Comparison of ENCODE assay signal across 31 cellular contexts in genomic region chr14:51576899-51577298, GRCh38.
A peak's percentile ranks its signal among the peaks of the same experiment; 100 is the strongest.
DNase-seq lines count a peak whose midpoint lies in the region; ATAC-seq, FAIRE-seq and TF ChIP-seq lines count a peak whose summit lies in the region.
"Had no signal": no experiment of that assay in that cellular context is flagged by ENCODE, and none has a peak within 500 bp of the region (broad histone marks: within the 10 kb centered on the region; RNA-seq: fewer than 3 reads in every experiment).

No MANE protein-coding gene starts in this region.

- H3K27me3 ChIP-seq in IMR-90 (ENCODE audit: control insufficient read depth, insufficient read depth, low read length), result no peaks in the 10 kb centered on the region
- H3K27me3 ChIP-seq in keratinocyte (ENCODE audit: control insufficient read depth, extremely low read depth, insufficient read depth, low read length), result no peaks in the 10 kb centered on the region
- H3K27me3 ChIP-seq: right atrium auricular region, testis had no signal

- no peak for TF ChIP-seq RAD21 in IMR-90 (IDR thresholded peaks at IDR 0.05; ENCODE audit: low read length)

- TF ChIP-seq POLR2A in IMR-90 (IDR thresholded peaks at IDR 0.05; ENCODE audit: low read depth, low read length), result no peak

- H4K8ac ChIP-seq in IMR-90 (ENCODE audit: low read depth in 2 of 2, low read length in 2 of 2), result 0 out of 4 replicates have a peak overlapping the region, but pooled peaks of 1 of the 2 experiments have one; percentile 15

- H3K36me3 Mint-ChIP-seq in naive thymus-derived CD8-positive, alpha-beta T cell, result no peaks in the 10 kb centered on the region
- H3K36me3 Mint-ChIP-seq: natural killer cell treated with Interleukin-12 subunit alpha and Interleukin-12 subunit beta and Interleukin-15 and Interleukin-18, amount 100 ng/mL, for 72 hours; T-cell had no signal

- FAIRE-seq in keratinocyte (lab: Jason Lieb, UNC), result no peak
- FAIRE-seq: colon, GM12892, H1, pancreas had no signal

- no peak overlapping the region for H3K9ac ChIP-seq in IMR-90 (ENCODE audit: low read depth, low read length)
- no peak overlapping the region for H3K9ac ChIP-seq in keratinocyte (ENCODE audit: control insufficient read depth, extremely low read depth, insufficient read depth, low read length)

- peaks cover 13 to 70% (median 38%) of the 10 kb centered on the region in 5 donors for H3K27me3 Mint-ChIP-seq in naive thymus-derived CD8-positive, alpha-beta T cell

- in situ Hi-C loops in IMR-90 (cut with MboI; ENCODE audit: low sequenced_read_pairs), result no loop called here
- in situ Hi-C loops in KBM-7 (cut with MboI; ENCODE audit: low pct_unique_long_range_greater_than_20kb, low sequenced_read_pairs), result no loop called here

- peak overlapping the region; percentile 3; the same call in 1 of the 2 replicates for H4K5ac ChIP-seq in IMR-90 (ENCODE audit: low read depth, low read length)

- no peak overlapping the region for H3K27ac ChIP-seq in IMR-90 (ENCODE audit: insufficient read depth, low read length)
- H3K27ac ChIP-seq in keratinocyte (ENCODE audit: control insufficient read depth, insufficient read depth, low read length), result peak overlapping the region; percentile 8
- H3K27ac ChIP-seq: left ventricle myocardium inferior, pancreas, right atrium auricular region, testis had no signal

- H3K4me3 ChIP-seq in IMR-90 (ENCODE audit: insufficient read depth, low read depth, low read length) (no peak overlapping the region), epithelial cell of esophagus (ENCODE audit: low read length) (no peak overlapping the region), keratinocyte (ENCODE audit: control insufficient read depth in 2 of 3, extremely low read depth in 1 of 3, insufficient read depth in 2 of 3, low read depth in 1 of 3, low read length in 3 of 3) (no peak overlapping the region)
- H3K4me3 ChIP-seq: left ventricle myocardium inferior, pancreas, right atrium auricular region, testis had no signal

- no peak overlapping the region for H3K56ac ChIP-seq in IMR-90 (ENCODE audit: extremely low read depth, insufficient read depth, low read length)

- peak overlapping the region; percentile 43; the same call in 1 of the 2 replicates for H3K18ac ChIP-seq in IMR-90 (ENCODE audit: low read depth, low read length)

- DNase-seq in IMR-90 (peak; percentile 61), epithelial cell of esophagus (ENCODE audit: low read depth) (peak; percentile 85), keratinocyte (ENCODE audit: low read depth, low spot score) (no peak), superior temporal gyrus (ENCODE audit: extremely low spot score) (peak; percentile 42), KBM-7 (no peak)
- DNase-seq in naive thymus-derived CD8-positive, alpha-beta T cell, result no peak
- DNase-seq: activated B cell treated with CpG ODN at 0.5 μM for 24 hours; activated CD4-positive, alpha-beta T cell treated with anti-CD3 and anti-CD28 coated beads, Interleukin-2, amount 50 U/mL, for 4 hours; activated CD8-positive, alpha-beta memory T cell treated with anti-CD3 and anti-CD28 coated beads, Interleukin-2, amount 50 U/mL, for 4 hours; activated naive CD4-positive, alpha-beta T cell treated with anti-CD3 and anti-CD28 coated beads for 36 hours; CD4-positive, alpha-beta T cell; effector CD8-positive, alpha-beta T cell; erythroblast; left ventricle myocardium inferior; midbrain; NCI-H1048; NCI-H187; NCI-H69; pancreas; RPMI8226; stimulated activated CD4-positive, alpha-beta T cell treated with anti-CD3 and anti-CD28 coated beads, Interleukin-4, amount 100 ng/mL, for 4 hours; stimulated activated naive CD4-positive, alpha-beta T cell; T-cell; testis had no signal

- H3K27ac Mint-ChIP-seq in naive thymus-derived CD8-positive, alpha-beta T cell, result no peak overlapping the region
- H3K27ac Mint-ChIP-seq: activated B cell treated with CpG ODN at 0.5 μM for 24 hours; activated naive CD4-positive, alpha-beta T cell treated with anti-CD3 and anti-CD28 coated beads for 36 hours; activated T-helper 1 cell treated with anti-CD3 and anti-CD28 coated beads, Interleukin-12 subunit alpha, Interleukin-12 subunit beta, Interleukin-2, Interleukin-4 antibody, amounts not matched to agents 30 ng/mL and 10 ng/mL and 1 ng/mL, durations not matched to agents 14 hours and 24 hours and 36 hours; CD4-positive, alpha-beta T cell; natural killer cell treated with Interleukin-12 subunit alpha and Interleukin-12 subunit beta and Interleukin-15 and Interleukin-18, amount 100 ng/mL, for 72 hours; T-cell had no signal

- no peak overlapping the region for H3K4ac ChIP-seq in IMR-90 (ENCODE audit: low read depth, low read length)

- peaks cover 0 to 3% (median 0%) of the 10 kb centered on the region in 4 donors for H3K4me1 Mint-ChIP-seq in naive thymus-derived CD8-positive, alpha-beta T cell
- H3K4me1 Mint-ChIP-seq: activated B cell treated with CpG ODN at 0.5 μM for 24 hours had no signal

- peak overlapping the region; percentile 17 for H2BK5ac ChIP-seq in IMR-90 (ENCODE audit: low read depth, low read length, poor library complexity, severe bottlenecking)

- dilution Hi-C loops in IMR-90 (cut with HindIII; ENCODE audit: low sequenced_read_pairs, unreplicated experiment), result no loop called here
- dilution Hi-C loops in keratinocyte (cut with MboI; ENCODE audit: extremely low pct_ligation_motif_present, low sequenced_read_pairs), result no loop called here

- H3K23ac ChIP-seq in IMR-90 (ENCODE audit: low read depth, low read length), result no peak overlapping the region

- no CpG with 5 or more reads among the region's 1 CpG for WGBS in IMR-90 (ENCODE audit: extremely low coverage in 2 of 2, insufficient read length in 1 of 2), 2 experiments

- intact Hi-C loops in IMR-90 (cut with micrococcal nuclease), result no loop called here

- POLR2A ChIA-PET in IMR-90 (lab: Charles Lee; ENCODE audit: unreplicated experiment), result interaction anchor here (0.8 kb wide), 1 partner anchor 190 kb away, joined by 3 read pairs; no protein-coding TSS in a partner anchor
- POLR2A ChIA-PET in naive thymus-derived CD8-positive, alpha-beta T cell (lab: Charles Lee), result no interaction called here

- H2BK120ac ChIP-seq in IMR-90 (ENCODE audit: low read depth, low read length), result peak overlapping the region; percentile 44; the same call in 1 of the 2 replicates

- peaks cover 12% of the 10 kb centered on the region for H3K4me1 ChIP-seq in IMR-90 (ENCODE audit: control insufficient read depth, insufficient read depth, low read length)
- H3K4me1 ChIP-seq in keratinocyte (ENCODE audit: control insufficient read depth, extremely low read depth, insufficient read depth, low read length), result peaks cover 31% of the 10 kb centered on the region
- H3K4me1 ChIP-seq: pancreas, right atrium auricular region, testis had no signal

- H3K9me1 ChIP-seq in IMR-90 (ENCODE audit: insufficient read depth, low read length) (peaks cover 15% of the 10 kb centered on the region), keratinocyte (ENCODE audit: control insufficient read depth, extremely low read depth, insufficient read depth, low read length) (no peaks in the 10 kb centered on the region)

- peaks cover 28% of the 10 kb centered on the region for H3K79me2 ChIP-seq in keratinocyte (ENCODE audit: control insufficient read depth, insufficient read depth, low read length)

- BruUV-seq in IMR-90 (replicated peaks; lab: Mats Ljungman, UMichigan), result no TSS peak

- no peaks in the 10 kb centered on the region for H3K9me3 Mint-ChIP-seq in naive thymus-derived CD8-positive, alpha-beta T cell
- H3K9me3 Mint-ChIP-seq: activated B cell treated with CpG ODN at 0.5 μM for 24 hours; activated naive CD4-positive, alpha-beta T cell treated with anti-CD3 and anti-CD28 coated beads for 36 hours; activated T-helper 1 cell treated with anti-CD3 and anti-CD28 coated beads, Interleukin-12 subunit alpha, Interleukin-12 subunit beta, Interleukin-2, Interleukin-4 antibody, amounts not matched to agents 30 ng/mL and 10 ng/mL and 1 ng/mL, durations not matched to agents 14 hours and 24 hours and 36 hours; CD4-positive, alpha-beta T cell; natural killer cell treated with Interleukin-12 subunit alpha and Interleukin-12 subunit beta and Interleukin-15 and Interleukin-18, amount 100 ng/mL, for 72 hours; T-cell had no signal

- H2BK20ac ChIP-seq in IMR-90 (ENCODE audit: low read depth, low read length), result no peak overlapping the region

- peak overlapping the region; percentile 29; the same call in 1 of the 3 replicates for H2BK15ac ChIP-seq in IMR-90 (ENCODE audit: low read depth, low read length)

- 0 out of 2 replicates have a peak overlapping the region, but pooled peaks have one; percentile 6 for H4K91ac ChIP-seq in IMR-90 (ENCODE audit: insufficient read depth, low read depth, low read length)

- H3K36me3 ChIP-seq in IMR-90 (ENCODE audit: control insufficient read depth, insufficient read depth, low read length) (no peaks in the 10 kb centered on the region), keratinocyte (ENCODE audit: control insufficient read depth in 2 of 2, extremely low read depth in 1 of 2, insufficient read depth in 2 of 2, low read length in 2 of 2) (peaks cover 15 to 25% of the 10 kb centered on the region in 2 experiments)
- H3K36me3 ChIP-seq: left ventricle myocardium inferior, pancreas, right atrium auricular region had no signal

- TF ChIP-seq CTCF in IMR-90 (conservative IDR thresholded peaks at IDR 0.05; ENCODE audit: low read depth, low read length), result no peak
- TF ChIP-seq CTCF in epithelial cell of esophagus (IDR thresholded peaks at IDR 0.05; ENCODE audit: insufficient read depth, low read depth, low read length, missing control alignments), result no peak
- TF ChIP-seq CTCF in keratinocyte (optimal IDR thresholded peaks at IDR 0.05 in 1 of 3, IDR thresholded peaks at IDR 0.05 in 1 of 3, conservative IDR thresholded peaks at IDR 0.05 in 1 of 3; ENCODE audit: extremely low read depth in 1 of 3, insufficient read depth in 2 of 3, low read length in 3 of 3), result no peak

- no peak overlapping the region; the same call in 1 of the 2 replicates for H3K14ac ChIP-seq in IMR-90 (replicated peaks; ENCODE audit: low read depth, low read length)

- H3K4me2 ChIP-seq in IMR-90 (ENCODE audit: low read depth, low read length) (no peak overlapping the region), keratinocyte (ENCODE audit: control insufficient read depth, extremely low read depth, insufficient read depth, low read depth, low read length) (no peak overlapping the region)

- H4K20me1 ChIP-seq in IMR-90 (ENCODE audit: insufficient read depth, low read length) (no peaks in the 10 kb centered on the region), keratinocyte (ENCODE audit: control insufficient read depth, extremely low read depth, insufficient read depth, low read length) (no peaks in the 10 kb centered on the region)

- H3K4me3 Mint-ChIP-seq in naive thymus-derived CD8-positive, alpha-beta T cell, result no peak overlapping the region
- H3K4me3 Mint-ChIP-seq: activated B cell treated with CpG ODN at 0.5 μM for 24 hours; activated naive CD4-positive, alpha-beta T cell treated with anti-CD3 and anti-CD28 coated beads for 36 hours; activated T-helper 1 cell treated with anti-CD3 and anti-CD28 coated beads, Interleukin-12 subunit alpha, Interleukin-12 subunit beta, Interleukin-2, Interleukin-4 antibody, amounts not matched to agents 30 ng/mL and 10 ng/mL and 1 ng/mL, durations not matched to agents 14 hours and 24 hours and 36 hours; CD4-positive, alpha-beta T cell; natural killer cell treated with Interleukin-12 subunit alpha and Interleukin-12 subunit beta and Interleukin-15 and Interleukin-18, amount 100 ng/mL, for 72 hours; T-cell had no signal

- no peak overlapping the region for H2AK9ac ChIP-seq in IMR-90 (replicated peaks; ENCODE audit: low read depth, low read length, poor library complexity)

- peak overlapping the region; percentile 59; the same call in 1 of the 2 replicates for H2AK5ac ChIP-seq in IMR-90 (ENCODE audit: low read depth, low read length)

- H2AFZ ChIP-seq in IMR-90 (replicated peaks; ENCODE audit: low read length, poor library complexity), result no peak overlapping the region
- H2AFZ ChIP-seq in keratinocyte (ENCODE audit: control insufficient read depth, low read length), result no peak overlapping the region

- H3K9me3 ChIP-seq in IMR-90 (ENCODE audit: control insufficient read depth, insufficient read depth, low read length) (no peaks in the 10 kb centered on the region), keratinocyte (ENCODE audit: control insufficient read depth, low read depth, low read length) (no peaks in the 10 kb centered on the region)
- H3K9me3 ChIP-seq: left ventricle myocardium inferior, pancreas, right atrium auricular region, testis had no signal

- H3K79me1 ChIP-seq in IMR-90 (ENCODE audit: low read depth in 1 of 2, low read length in 2 of 2), result peaks cover 0 to 3% of the 10 kb centered on the region in 2 experiments; a peak in 2 of 4 replicates

- ATAC-seq in IMR-90 (ENCODE audit: low read depth) (no peak), GM21515 (IDR thresholded peaks at IDR 0.05; ENCODE audit: unreplicated experiment) (no peak)
- ATAC-seq in naive thymus-derived CD8-positive, alpha-beta T cell, result no peak
- ATAC-seq: natural killer cell treated with Interleukin-12 subunit alpha and Interleukin-12 subunit beta and Interleukin-15 and Interleukin-18, amount 100 ng/mL, for 72 hours; pancreas; T-cell had no signal

- CTCF ChIA-PET in IMR-90 (lab: Yijun Ruan, JAX), result interaction anchor here (1.4 kb wide), 1 partner anchor 13 kb away, joined by 8 read pairs; no protein-coding TSS in a partner anchor

Comparison
In these comparisons a context has a peak if more than half of its experiments do, and no peak if none do; other contexts are left out.
1. DNase-seq: peak in IMR-90 (single experiment), epithelial cell of esophagus (single experiment) and superior temporal gyrus (single experiment); none in keratinocyte (single experiment), KBM-7 (single experiment) and naive thymus-derived CD8-positive, alpha-beta T cell (0 of 10).